8 cellular contexts compared by ENCODE assay signal in the genomic region with DNA sequence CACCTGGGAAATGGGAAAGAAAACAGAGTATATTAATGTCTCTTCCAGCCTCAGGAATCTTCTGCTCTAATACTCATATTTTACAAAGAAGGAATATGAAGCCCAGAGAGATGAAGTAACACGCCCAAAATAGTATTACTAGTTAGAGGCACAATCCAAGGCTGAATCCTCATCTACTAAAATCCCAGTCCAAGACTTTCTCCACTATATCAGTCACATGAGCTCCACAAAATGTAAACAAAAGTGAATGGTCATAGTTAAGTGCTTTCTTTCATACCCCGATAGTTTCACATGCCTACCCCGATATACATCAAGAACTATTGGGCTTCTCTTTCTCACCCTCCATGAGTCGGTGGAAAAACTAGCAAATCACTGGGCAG. TPM values are rescaled to one million over a fixed set of nuclear protein-coding genes. Genes with fewer than 3 reads are reported as not detected.
DNase-seq lines count a peak whose midpoint lies in the region; ATAC-seq and TF ChIP-seq lines count a peak whose summit lies in the region.

No MANE protein-coding gene starts in this region.

- H3K4me1 Mint-ChIP-seq in CD8-positive, alpha-beta T cell (ENCODE audit: low read depth): peaks cover 22% of the 10 kb centered on the region

- POLR2A ChIA-PET in CD8-positive, alpha-beta T cell (lab: Charles Lee): no interaction called here

- H4K20me1 ChIP-seq in KMS-11 (ENCODE audit: insufficient read depth): no peaks in the 10 kb centered on the region

- H3K36me3 Mint-ChIP-seq in CD8-positive, alpha-beta T cell: peaks cover 33% of the 10 kb centered on the region

- no peaks in the 10 kb centered on the region for H3K9me3 ChIP-seq in CD8-positive, alpha-beta T cell (ENCODE audit: low read length)

- H3K4me1 ChIP-seq in CD8-positive, alpha-beta T cell (ENCODE audit: insufficient read depth, low read length): peaks cover 14% of the 10 kb centered on the region
- H3K4me1 ChIP-seq in KMS-11 (ENCODE audit: low read depth, poor library complexity, severe bottlenecking): peaks cover 17% of the 10 kb centered on the region

- no peaks in the 10 kb centered on the region for H3K9me3 Mint-ChIP-seq in CD8-positive, alpha-beta T cell

- no peak for DNase-seq in CD8-positive, alpha-beta T cell
- DNase-seq in dedifferentiated amniotic fluid mesenchymal stem cell (ENCODE audit: extremely low spot score) (peak; percentile 56), myocyte (ENCODE audit: low read depth) (peak; percentile 58), NCI-H128 (lab: John Stamatoyannopoulos, UW; ENCODE audit: unreplicated experiment) (no peak), T1000 (lab: John Stamatoyannopoulos, UW) (no peak), NCI-H1105 treated with DMSO at 0.1 percent for 48 hours (lab: John Stamatoyannopoulos, UW) (no peak)

- TF ChIP-seq CTCF in CD8-positive, alpha-beta T cell (IDR thresholded peaks at IDR 0.05): no peak
- TF ChIP-seq CTCF in KMS-11 (conservative IDR thresholded peaks at IDR 0.05; ENCODE audit: low read depth, low read length): no peak

- peaks cover 11% of the 10 kb centered on the region; the same call in 1 of the 2 replicates for H3K79me2 ChIP-seq in KMS-11 (ENCODE audit: insufficient read depth, low read depth)

- no peaks in the 10 kb centered on the region for H3K36me3 ChIP-seq in CD8-positive, alpha-beta T cell (ENCODE audit: insufficient read depth, low read length)
- H3K36me3 ChIP-seq in KMS-11 (ENCODE audit: insufficient read depth): no peaks in the 10 kb centered on the region

- peak overlapping the region; percentile 92 for H3K4me2 ChIP-seq in KMS-11

- H3K27me3 Mint-ChIP-seq in CD8-positive, alpha-beta T cell (ENCODE audit: low read depth): peaks cover 2% of the 10 kb centered on the region

- CTCF ChIA-PET in CD8-positive, alpha-beta T cell (lab: Charles Lee): no interaction called here

- H3K27me3 ChIP-seq in CD8-positive, alpha-beta T cell (ENCODE audit: insufficient read depth, low read length): no peaks in the 10 kb centered on the region
- no peaks in the 10 kb centered on the region for H3K27me3 ChIP-seq in KMS-11 (ENCODE audit: insufficient read depth, low read depth)

- H3K27ac ChIP-seq in CD8-positive, alpha-beta T cell (ENCODE audit: low read depth, low read length): peak overlapping the region; percentile 71
- H3K27ac ChIP-seq in KMS-11: peak overlapping the region; percentile 79

- H3K4me3 ChIP-seq in CD8-positive, alpha-beta T cell (ENCODE audit: low read depth, low read length): peak overlapping the region; percentile 80
- no peak overlapping the region for H3K4me3 ChIP-seq in KMS-11 (IDR thresholded peaks at IDR 0.05; ENCODE audit: insufficient read depth, low read depth, low read length)

- no peak for ATAC-seq in CD8-positive, alpha-beta T cell
- no peak for ATAC-seq in GM19324 (IDR thresholded peaks at IDR 0.05; ENCODE audit: low FRiP score, unreplicated experiment)

- peak overlapping the region; percentile 98 for H3K27ac Mint-ChIP-seq in CD8-positive, alpha-beta T cell

- peak overlapping the region; percentile 70 for H2AFZ ChIP-seq in KMS-11 (ENCODE audit: low read depth)

- peak overlapping the region; percentile 89 for H3K9ac ChIP-seq in KMS-11

- intact Hi-C loops in CD8-positive, alpha-beta T cell (cut with DNase I, micrococcal nuclease): loop anchor here (1.0 to 5.0 kb wide), 6 partner anchors 20 to 1535 kb away; partner anchors contain the start of genes BRIP1 (in 2 of the 2), MED13 (in 1 of the 2) and USP32 (in 1 of the 2)

- H3K4me3 Mint-ChIP-seq in CD8-positive, alpha-beta T cell: peak overlapping the region; percentile 90

RNA-seq across cellular contexts. Expression of gene INTS2, which starts 1.0 kb away (rescaled TPM):
- 1 to 10 TPM; 9.4 to 9.6 TPM for total RNA-seq in CD8-positive, alpha-beta T cell
- 16.6 and 19.0 TPM in 2 replicates for total RNA-seq in myocyte
- polyA plus RNA-seq in myocyte (2012): 3.4 TPM

Comparison
In these comparisons a context has a peak if more than half of its experiments do, and no peak if none do; other contexts are left out.
1. DNase-seq: peak in dedifferentiated amniotic fluid mesenchymal stem cell (single experiment) and myocyte (single experiment); none in CD8-positive, alpha-beta T cell (0 of 7), NCI-H128 (single experiment), T1000 (single experiment) and NCI-H1105 treated with DMSO at 0.1 percent for 48 hours (single experiment).